1 cellular context compared by ENCODE assay signal in the genomic region with DNA sequence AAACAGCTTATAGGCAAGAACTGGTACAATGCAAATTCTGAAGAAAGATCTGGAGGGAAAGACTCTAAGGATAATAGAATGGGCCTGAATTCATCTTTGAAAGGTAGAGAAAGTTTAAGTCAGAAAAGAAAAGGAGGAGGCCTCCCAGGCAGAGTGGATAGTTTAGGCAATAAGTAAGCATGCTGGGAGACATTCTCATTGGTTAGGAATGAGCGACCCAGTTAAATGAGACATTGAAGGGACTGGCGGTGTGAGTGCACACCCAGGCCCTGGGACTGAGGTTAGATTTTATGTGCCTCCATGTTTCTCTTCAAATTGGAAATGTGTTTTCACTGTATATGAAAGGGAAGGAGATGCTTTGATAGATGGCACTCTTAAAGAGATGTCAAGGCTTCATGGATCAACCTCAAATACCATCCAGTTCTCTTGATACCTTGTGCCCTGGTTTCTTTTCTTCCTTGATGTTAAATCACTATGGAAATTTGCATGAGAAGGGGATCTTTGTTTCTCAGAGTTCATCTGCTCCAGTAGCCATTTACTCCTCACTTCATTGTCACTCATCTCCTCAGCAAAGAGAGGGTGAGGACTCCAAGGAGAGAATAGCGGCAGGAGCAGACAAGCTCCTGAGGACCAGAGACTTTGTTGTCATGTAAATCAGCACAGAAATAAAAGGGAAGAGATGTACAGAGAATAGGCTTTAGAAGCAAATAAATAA.
TF ChIP-seq lines count a peak whose summit lies in the region.

No MANE protein-coding gene starts in this region.

TF ChIP-seq in IMR-90, 13 proteins besides CTCF, POLR2A, EP300 and RAD21 (continued from another document):
- no peak for TF ChIP-seq BHLHE40 (IDR thresholded peaks at IDR 0.05; ENCODE audit: low read depth, low read length)
- TF ChIP-seq MAFK (IDR thresholded peaks at IDR 0.05; ENCODE audit: low read depth, low read length) = no peak
- TF ChIP-seq FOS (IDR thresholded peaks at IDR 0.05; ENCODE audit: low read depth, low read length) = no peak
- TF ChIP-seq RCOR1 (IDR thresholded peaks at IDR 0.05; ENCODE audit: insufficient replicate concordance, low read length) = no peak
- TF ChIP-seq CEBPB (IDR thresholded peaks at IDR 0.05; ENCODE audit: low read depth, low read length) = no peak
- no peak for TF ChIP-seq CHD1 (IDR thresholded peaks at IDR 0.05; ENCODE audit: low read depth, low read length)
- TF ChIP-seq, protein P1, sequence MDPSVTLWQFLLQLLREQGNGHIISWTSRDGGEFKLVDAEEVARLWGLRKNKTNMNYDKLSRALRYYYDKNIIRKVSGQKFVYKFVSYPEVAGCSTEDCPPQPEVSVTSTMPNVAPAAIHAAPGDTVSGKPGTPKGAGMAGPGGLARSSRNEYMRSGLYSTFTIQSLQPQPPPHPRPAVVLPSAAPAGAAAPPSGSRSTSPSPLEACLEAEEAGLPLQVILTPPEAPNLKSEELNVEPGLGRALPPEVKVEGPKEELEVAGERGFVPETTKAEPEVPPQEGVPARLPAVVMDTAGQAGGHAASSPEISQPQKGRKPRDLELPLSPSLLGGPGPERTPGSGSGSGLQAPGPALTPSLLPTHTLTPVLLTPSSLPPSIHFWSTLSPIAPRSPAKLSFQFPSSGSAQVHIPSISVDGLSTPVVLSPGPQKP (IDR thresholded peaks at IDR 0.05; ENCODE audit: borderline replicate concordance, low read depth, low read length) = no peak
- no peak for TF ChIP-seq MXI1 (IDR thresholded peaks at IDR 0.05; ENCODE audit: borderline replicate concordance, low read depth, low read length)
- TF ChIP-seq, protein P2, sequence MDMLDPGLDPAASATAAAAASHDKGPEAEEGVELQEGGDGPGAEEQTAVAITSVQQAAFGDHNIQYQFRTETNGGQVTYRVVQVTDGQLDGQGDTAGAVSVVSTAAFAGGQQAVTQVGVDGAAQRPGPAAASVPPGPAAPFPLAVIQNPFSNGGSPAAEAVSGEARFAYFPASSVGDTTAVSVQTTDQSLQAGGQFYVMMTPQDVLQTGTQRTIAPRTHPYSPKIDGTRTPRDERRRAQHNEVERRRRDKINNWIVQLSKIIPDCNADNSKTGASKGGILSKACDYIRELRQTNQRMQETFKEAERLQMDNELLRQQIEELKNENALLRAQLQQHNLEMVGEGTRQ (IDR thresholded peaks at IDR 0.05; ENCODE audit: low read depth, low read length) = no peak
